ENCODE assay signal across 21 cellular contexts in the genomic region with DNA sequence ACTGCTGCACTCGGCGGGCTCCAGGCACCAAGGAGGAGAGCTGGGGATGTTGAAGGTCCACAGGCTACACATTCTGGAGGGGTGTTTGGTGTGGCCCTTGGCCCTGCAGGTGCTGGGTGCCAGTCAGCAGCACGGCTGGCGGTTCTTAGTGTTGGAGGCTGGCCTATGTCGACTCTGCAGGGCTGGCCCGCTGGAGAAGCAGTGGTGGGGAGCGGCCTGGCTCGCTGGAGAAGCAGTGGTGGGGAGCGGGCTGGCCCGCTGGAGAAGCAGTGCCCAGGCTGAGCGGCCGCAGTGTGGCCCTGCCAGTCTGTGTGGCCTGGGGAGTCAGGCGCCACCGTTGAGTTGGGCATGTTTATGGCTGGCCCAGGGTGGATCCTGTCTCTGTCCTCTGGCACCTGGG. TPM values are rescaled to one million over a fixed set of nuclear protein-coding genes. Genes with fewer than 3 reads are reported as not detected.
"Had no signal": no experiment of that assay in that cellular context is flagged by ENCODE, and none has a peak within 500 bp of the region (broad histone marks: within the 10 kb centered on the region; RNA-seq: fewer than 3 reads in every experiment).

No MANE protein-coding gene starts in this region.

- ATAC-seq: body of pancreas; left colon; stimulated activated memory B cell treated with anti-CD40 and anti-IgM and Interleukin-4, amounts not matched to agents 10 μg/mL and 1 μg/mL and 100 μg/mL, for 72 hours had no signal

- H3K4me1 ChIP-seq: uterus had no signal

- H3K36me3 ChIP-seq: uterus had no signal

- H3K27ac ChIP-seq: body of pancreas, transverse colon, uterus had no signal

- H3K9me3 ChIP-seq: body of pancreas, esophagus muscularis mucosa, transverse colon, uterus had no signal

- H3K4me3 ChIP-seq: body of pancreas, esophagus muscularis mucosa, transverse colon, uterus had no signal

- DNase-seq: activated CD4-positive, alpha-beta T cell treated with anti-CD3 and anti-CD28 coated beads for 4 hours; activated CD4-positive, alpha-beta T cell treated with anti-CD3 and anti-CD28 coated beads, Interleukin-2, amount 50 U/mL, for 48 hours; activated CD4-positive, CD25-positive, alpha-beta regulatory T cell; activated gamma-delta T cell; anterior cingulate cortex; body of pancreas; effector memory CD4-positive, alpha-beta T cell; hypothalamus; islet precursor cell; left colon; occipital lobe; small intestine; stimulated activated CD4-positive, alpha-beta T cell treated with anti-CD3 and anti-CD28 coated beads, Interleukin-2, amount 100 ng/mL, for 24 hours; transverse colon; uterus had no signal

- H3K27me3 ChIP-seq: body of pancreas, esophagus muscularis mucosa, transverse colon, uterus had no signal

- FAIRE-seq: colon, endothelial cell of umbilical vein, frontal cortex, small intestine had no signal

RNA-seq across cellular contexts. Expression of a gene that starts 27.6 kb away (rescaled TPM):
- total RNA-seq: activated T-helper 1 cell treated with anti-CD3 and anti-CD28 coated beads, Interleukin-12 subunit alpha, Interleukin-12 subunit beta, Interleukin-2, Interleukin-4 antibody, amounts not matched to agents 30 ng/mL and 10 ng/mL and 1 ng/mL, durations not matched to agents 14 hours and 24 hours and 36 hours had no signal

RNA-seq across cellular contexts. Expression of a gene that starts 39.7 kb away (rescaled TPM):
- total RNA-seq: frontal cortex had no signal
